In genomic region chr4:53518807-53519206, GRCh38 we compare ENCODE assay signal across 29 cellular contexts.
"Had no signal": no experiment of that assay in that cellular context is flagged by ENCODE, and none has a peak within 500 bp of the region (broad histone marks: within the 10 kb centered on the region; RNA-seq: fewer than 3 reads in every experiment).

No MANE protein-coding gene starts in this region.

- H3K4me3 ChIP-seq: ascending aorta, cardiac muscle cell had no signal

- ATAC-seq: activated CD4-positive, alpha-beta T cell treated with anti-CD3 and anti-CD28 coated beads for 36 hours; activated CD8-positive, alpha-beta memory T cell treated with anti-CD3 and anti-CD28 coated beads, Interleukin-2, amount 10 ng/mL, durations not matched to agents 7 days and 5 days; activated CD8-positive, alpha-beta T cell treated with anti-CD3 and anti-CD28 coated beads, Interleukin-2, amount 10 ng/mL, durations not matched to agents 7 days and 5 days; activated naive CD8-positive, alpha-beta T cell treated with anti-CD3 and anti-CD28 coated beads, Interleukin-2, amount 50 U/mL, for 24 hours had no signal

- H3K27me3 ChIP-seq: ascending aorta, cardiac muscle cell had no signal

- H3K36me3 ChIP-seq: ascending aorta, cardiac muscle cell had no signal

- H3K9me3 ChIP-seq: ascending aorta had no signal

- DNase-seq: activated B cell treated with CpG ODN at 0.5 μM for 24 hours; activated CD4-positive, alpha-beta memory T cell treated with anti-CD3 and anti-CD28 coated beads, Interleukin-2, amount 10 ng/mL, durations not matched to agents 7 days and 5 days; activated CD4-positive, alpha-beta T cell treated with anti-CD3 and anti-CD28 coated beads for 1 hour; activated CD4-positive, alpha-beta T cell treated with anti-CD3 and anti-CD28 coated beads for 36 hours; activated CD4-positive, alpha-beta T cell treated with anti-CD3 and anti-CD28 coated beads for 48 hours; activated CD4-positive, alpha-beta T cell treated with anti-CD3 and anti-CD28 coated beads, Interleukin-2, amount 10 ng/mL, durations not matched to agents 7 days and 5 days; activated CD4-positive, alpha-beta T cell treated with anti-CD3 and anti-CD28 coated beads, Interleukin-2, amount 50 U/mL, for 48 hours; activated CD8-positive, alpha-beta memory T cell treated with anti-CD3 and anti-CD28 coated beads for 24 hours; activated CD8-positive, alpha-beta memory T cell treated with anti-CD3 and anti-CD28 coated beads, Interleukin-2, amount 10 ng/mL, durations not matched to agents 7 days and 5 days; activated CD8-positive, alpha-beta memory T cell treated with anti-CD3 and anti-CD28 coated beads, Interleukin-2, amount 50 U/mL, for 48 hours; activated CD8-positive, alpha-beta T cell treated with anti-CD3 and anti-CD28 coated beads, Interleukin-2, amount 10 ng/mL, durations not matched to agents 7 days and 5 days; activated effector memory CD4-positive, alpha-beta T cell treated with Interleukin-2 at 50 U/mL for 16 hours; activated gamma-delta T cell; activated naive CD4-positive, alpha-beta T cell treated with anti-CD3 and anti-CD28 coated beads, Interleukin-2, amount 10 ng/mL, durations not matched to agents 7 days and 5 days; activated naive CD4-positive, alpha-beta T cell treated with Interleukin-2 at 50 U/mL for 16 hours; activated naive CD8-positive, alpha-beta T cell treated with anti-CD3 and anti-CD28 coated beads, Interleukin-2, amount 10 ng/mL, durations not matched to agents 7 days and 5 days; activated naive CD8-positive, alpha-beta T cell treated with anti-CD3 and anti-CD28 coated beads, Interleukin-2, amount 50 U/mL, for 24 hours; activated T-cell treated with anti-CD3 and anti-CD28 coated beads, Interleukin-2, amount 50 U/mL, for 24 hours; activated T-cell treated with anti-CD3 and anti-CD28 coated beads, Interleukin-2, amount 50 U/mL, for 48 hours; amygdala; anterior cingulate cortex; caudate nucleus; cerebellar nuclear complex; T-helper 1 cell; T-helper 2 cell; T-helper 9 cell had no signal

- H3K27ac ChIP-seq: ascending aorta, VCaP had no signal
